In the genomic region with DNA sequence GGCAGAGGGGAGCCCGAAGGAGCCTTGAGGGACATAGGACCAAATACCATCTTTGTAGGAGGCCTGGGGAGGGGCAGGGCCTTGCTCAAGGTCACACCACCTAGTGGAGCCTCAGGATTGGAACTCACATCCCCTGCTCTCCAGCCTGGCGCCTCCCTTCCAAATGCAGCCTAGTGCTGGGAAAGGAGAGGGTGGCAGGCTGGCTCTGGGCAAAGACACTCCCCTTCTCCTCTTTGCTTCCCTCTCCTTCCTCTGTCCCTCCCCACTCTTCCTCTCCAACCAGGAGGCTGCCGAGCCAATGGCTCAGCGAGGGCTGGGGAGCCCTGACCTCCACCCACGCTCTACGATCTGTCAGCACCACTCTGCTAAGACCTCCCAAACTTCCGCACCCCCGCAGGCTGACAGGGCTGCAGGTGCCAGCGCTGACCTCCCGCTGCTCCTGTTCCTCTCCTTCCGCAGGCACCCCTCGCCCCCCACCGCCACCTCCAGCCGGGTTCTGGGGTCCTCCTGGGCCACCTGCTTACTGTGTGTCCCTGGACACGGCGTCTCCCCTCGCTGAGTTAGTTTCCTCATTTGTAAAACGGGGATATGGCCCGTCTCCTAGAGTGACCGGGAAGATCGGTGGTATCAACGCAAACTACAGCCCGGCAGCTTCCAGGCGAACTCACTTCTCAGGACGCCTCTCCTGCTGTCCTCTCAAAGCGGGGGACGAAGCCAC, we compare ENCODE assay signal across 1 cellular context.
TF ChIP-seq lines count a peak whose summit lies in the region.

No MANE protein-coding gene starts in this region.

TF ChIP-seq in HepG2, 621 proteins besides CTCF, POLR2A, EP300 and RAD21 (continued from another document):
- TF ChIP-seq REPIN1 (CRISPR knock-in tag; IDR thresholded peaks at IDR 0.05; ENCODE audit: borderline replicate concordance, low read depth) (peak; percentile 28; the same call in 1 of the 2 replicates), RCOR2 (CRISPR knock-in tag; IDR thresholded peaks at IDR 0.05) (no peak), ZNF607 (CRISPR knock-in tag; IDR thresholded peaks at IDR 0.05; ENCODE audit: borderline replicate concordance) (no peak), IRF2 (CRISPR knock-in tag; IDR thresholded peaks at IDR 0.05) (peak; percentile 26; the same call in 1 of the 2 replicates), ZNF839 (CRISPR knock-in tag; IDR thresholded peaks at IDR 0.05; ENCODE audit: borderline replicate concordance) (peak; percentile 43; the same call in 1 of the 2 replicates), GATAD1 (CRISPR knock-in tag; IDR thresholded peaks at IDR 0.05) (no peak), ZNF510 (CRISPR knock-in tag; IDR thresholded peaks at IDR 0.05; ENCODE audit: low read depth) (no peak), ZNF780A (CRISPR knock-in tag; IDR thresholded peaks at IDR 0.05) (no peak; the same call in 1 of the 2 replicates), RBM39 (IDR thresholded peaks at IDR 0.05; ENCODE audit: low read depth, low read length, poor library complexity, severe bottlenecking) (no peak), GZF1 (CRISPR knock-in tag; IDR thresholded peaks at IDR 0.05) (no peak), ZNF101 (CRISPR knock-in tag; IDR thresholded peaks at IDR 0.05; ENCODE audit: borderline replicate concordance, low read depth) (no peak), ZNF570 (CRISPR knock-in tag; IDR thresholded peaks at IDR 0.05; ENCODE audit: borderline replicate concordance) (no peak), ZNF878 (CRISPR knock-in tag; IDR thresholded peaks at IDR 0.05) (peak; percentile 10; the same call in 1 of the 2 replicates), HOXA5 (CRISPR knock-in tag; IDR thresholded peaks at IDR 0.05) (no peak), KLF12 (CRISPR knock-in tag; IDR thresholded peaks at IDR 0.05; ENCODE audit: borderline replicate concordance) (no peak), MEF2D (CRISPR knock-in tag; IDR thresholded peaks at IDR 0.05) (no peak), MBNL3 (CRISPR knock-in tag; conservative IDR thresholded peaks at IDR 0.05) (no peak), KDM5A (IDR thresholded peaks at IDR 0.05; ENCODE audit: borderline replicate concordance, low read length) (0 out of 2 replicates have a peak, but pooled peaks have one; percentile 20), ZNF235 (CRISPR knock-in tag; IDR thresholded peaks at IDR 0.05; ENCODE audit: borderline replicate concordance) (0 out of 2 replicates have a peak, but pooled peaks have one; percentile 60), ZNF670 (CRISPR knock-in tag; IDR thresholded peaks at IDR 0.05; ENCODE audit: borderline replicate concordance) (no peak)
- TF ChIP-seq, protein P1, sequence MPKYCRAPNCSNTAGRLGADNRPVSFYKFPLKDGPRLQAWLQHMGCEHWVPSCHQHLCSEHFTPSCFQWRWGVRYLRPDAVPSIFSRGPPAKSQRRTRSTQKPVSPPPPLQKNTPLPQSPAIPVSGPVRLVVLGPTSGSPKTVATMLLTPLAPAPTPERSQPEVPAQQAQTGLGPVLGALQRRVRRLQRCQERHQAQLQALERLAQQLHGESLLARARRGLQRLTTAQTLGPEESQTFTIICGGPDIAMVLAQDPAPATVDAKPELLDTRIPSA (CRISPR knock-in tag; IDR thresholded peaks at IDR 0.05; ENCODE audit: borderline replicate concordance): no peak
- TF ChIP-seq, protein P2, sequence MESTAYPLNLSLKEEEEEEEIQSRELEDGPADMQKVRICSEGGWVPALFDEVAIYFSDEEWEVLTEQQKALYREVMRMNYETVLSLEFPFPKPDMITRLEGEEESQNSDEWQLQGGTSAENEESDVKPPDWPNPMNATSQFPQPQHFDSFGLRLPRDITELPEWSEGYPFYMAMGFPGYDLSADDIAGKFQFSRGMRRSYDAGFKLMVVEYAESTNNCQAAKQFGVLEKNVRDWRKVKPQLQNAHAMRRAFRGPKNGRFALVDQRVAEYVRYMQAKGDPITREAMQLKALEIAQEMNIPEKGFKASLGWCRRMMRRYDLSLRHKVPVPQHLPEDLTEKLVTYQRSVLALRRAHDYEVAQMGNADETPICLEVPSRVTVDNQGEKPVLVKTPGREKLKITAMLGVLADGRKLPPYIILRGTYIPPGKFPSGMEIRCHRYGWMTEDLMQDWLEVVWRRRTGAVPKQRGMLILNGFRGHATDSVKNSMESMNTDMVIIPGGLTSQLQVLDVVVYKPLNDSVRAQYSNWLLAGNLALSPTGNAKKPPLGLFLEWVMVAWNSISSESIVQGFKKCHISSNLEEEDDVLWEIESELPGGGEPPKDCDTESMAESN (CRISPR knock-in tag; conservative IDR thresholded peaks at IDR 0.05): no peak
- TF ChIP-seq, protein P3, sequence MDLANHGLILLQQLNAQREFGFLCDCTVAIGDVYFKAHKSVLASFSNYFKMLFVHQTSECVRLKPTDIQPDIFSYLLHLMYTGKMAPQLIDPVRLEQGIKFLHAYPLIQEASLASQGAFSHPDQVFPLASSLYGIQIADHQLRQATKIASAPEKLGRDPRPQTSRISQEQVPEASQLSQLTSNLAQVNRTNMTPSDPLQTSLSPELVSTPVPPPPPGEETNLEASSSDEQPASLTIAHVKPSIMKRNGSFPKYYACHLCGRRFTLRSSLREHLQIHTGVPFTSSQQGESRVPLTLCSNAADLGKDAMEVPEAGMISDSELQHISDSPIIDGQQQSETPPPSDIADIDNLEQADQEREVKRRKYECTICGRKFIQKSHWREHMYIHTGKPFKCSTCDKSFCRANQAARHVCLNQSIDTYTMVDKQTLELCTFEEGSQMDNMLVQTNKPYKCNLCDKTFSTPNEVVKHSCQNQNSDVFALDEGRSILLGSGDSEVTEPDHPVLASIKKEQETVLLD (CRISPR knock-in tag; IDR thresholded peaks at IDR 0.05; ENCODE audit: low read depth): no peak
- TF ChIP-seq, protein P4, sequence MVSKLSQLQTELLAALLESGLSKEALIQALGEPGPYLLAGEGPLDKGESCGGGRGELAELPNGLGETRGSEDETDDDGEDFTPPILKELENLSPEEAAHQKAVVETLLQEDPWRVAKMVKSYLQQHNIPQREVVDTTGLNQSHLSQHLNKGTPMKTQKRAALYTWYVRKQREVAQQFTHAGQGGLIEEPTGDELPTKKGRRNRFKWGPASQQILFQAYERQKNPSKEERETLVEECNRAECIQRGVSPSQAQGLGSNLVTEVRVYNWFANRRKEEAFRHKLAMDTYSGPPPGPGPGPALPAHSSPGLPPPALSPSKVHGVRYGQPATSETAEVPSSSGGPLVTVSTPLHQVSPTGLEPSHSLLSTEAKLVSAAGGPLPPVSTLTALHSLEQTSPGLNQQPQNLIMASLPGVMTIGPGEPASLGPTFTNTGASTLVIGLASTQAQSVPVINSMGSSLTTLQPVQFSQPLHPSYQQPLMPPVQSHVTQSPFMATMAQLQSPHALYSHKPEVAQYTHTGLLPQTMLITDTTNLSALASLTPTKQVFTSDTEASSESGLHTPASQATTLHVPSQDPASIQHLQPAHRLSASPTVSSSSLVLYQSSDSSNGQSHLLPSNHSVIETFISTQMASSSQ (IDR thresholded peaks at IDR 0.05; ENCODE audit: low read depth): no peak
- TF ChIP-seq, protein P4 (CRISPR knock-in tag; IDR thresholded peaks at IDR 0.05; ENCODE audit: borderline replicate concordance): no peak; the same call in 1 of the 2 replicates
- TF ChIP-seq, protein P5, sequence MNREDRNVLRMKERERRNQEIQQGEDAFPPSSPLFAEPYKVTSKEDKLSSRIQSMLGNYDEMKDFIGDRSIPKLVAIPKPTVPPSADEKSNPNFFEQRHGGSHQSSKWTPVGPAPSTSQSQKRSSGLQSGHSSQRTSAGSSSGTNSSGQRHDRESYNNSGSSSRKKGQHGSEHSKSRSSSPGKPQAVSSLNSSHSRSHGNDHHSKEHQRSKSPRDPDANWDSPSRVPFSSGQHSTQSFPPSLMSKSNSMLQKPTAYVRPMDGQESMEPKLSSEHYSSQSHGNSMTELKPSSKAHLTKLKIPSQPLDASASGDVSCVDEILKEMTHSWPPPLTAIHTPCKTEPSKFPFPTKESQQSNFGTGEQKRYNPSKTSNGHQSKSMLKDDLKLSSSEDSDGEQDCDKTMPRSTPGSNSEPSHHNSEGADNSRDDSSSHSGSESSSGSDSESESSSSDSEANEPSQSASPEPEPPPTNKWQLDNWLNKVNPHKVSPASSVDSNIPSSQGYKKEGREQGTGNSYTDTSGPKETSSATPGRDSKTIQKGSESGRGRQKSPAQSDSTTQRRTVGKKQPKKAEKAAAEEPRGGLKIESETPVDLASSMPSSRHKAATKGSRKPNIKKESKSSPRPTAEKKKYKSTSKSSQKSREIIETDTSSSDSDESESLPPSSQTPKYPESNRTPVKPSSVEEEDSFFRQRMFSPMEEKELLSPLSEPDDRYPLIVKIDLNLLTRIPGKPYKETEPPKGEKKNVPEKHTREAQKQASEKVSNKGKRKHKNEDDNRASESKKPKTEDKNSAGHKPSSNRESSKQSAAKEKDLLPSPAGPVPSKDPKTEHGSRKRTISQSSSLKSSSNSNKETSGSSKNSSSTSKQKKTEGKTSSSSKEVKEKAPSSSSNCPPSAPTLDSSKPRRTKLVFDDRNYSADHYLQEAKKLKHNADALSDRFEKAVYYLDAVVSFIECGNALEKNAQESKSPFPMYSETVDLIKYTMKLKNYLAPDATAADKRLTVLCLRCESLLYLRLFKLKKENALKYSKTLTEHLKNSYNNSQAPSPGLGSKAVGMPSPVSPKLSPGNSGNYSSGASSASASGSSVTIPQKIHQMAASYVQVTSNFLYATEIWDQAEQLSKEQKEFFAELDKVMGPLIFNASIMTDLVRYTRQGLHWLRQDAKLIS (CRISPR knock-in tag; IDR thresholded peaks at IDR 0.05): no peak
- TF ChIP-seq, protein P6, sequence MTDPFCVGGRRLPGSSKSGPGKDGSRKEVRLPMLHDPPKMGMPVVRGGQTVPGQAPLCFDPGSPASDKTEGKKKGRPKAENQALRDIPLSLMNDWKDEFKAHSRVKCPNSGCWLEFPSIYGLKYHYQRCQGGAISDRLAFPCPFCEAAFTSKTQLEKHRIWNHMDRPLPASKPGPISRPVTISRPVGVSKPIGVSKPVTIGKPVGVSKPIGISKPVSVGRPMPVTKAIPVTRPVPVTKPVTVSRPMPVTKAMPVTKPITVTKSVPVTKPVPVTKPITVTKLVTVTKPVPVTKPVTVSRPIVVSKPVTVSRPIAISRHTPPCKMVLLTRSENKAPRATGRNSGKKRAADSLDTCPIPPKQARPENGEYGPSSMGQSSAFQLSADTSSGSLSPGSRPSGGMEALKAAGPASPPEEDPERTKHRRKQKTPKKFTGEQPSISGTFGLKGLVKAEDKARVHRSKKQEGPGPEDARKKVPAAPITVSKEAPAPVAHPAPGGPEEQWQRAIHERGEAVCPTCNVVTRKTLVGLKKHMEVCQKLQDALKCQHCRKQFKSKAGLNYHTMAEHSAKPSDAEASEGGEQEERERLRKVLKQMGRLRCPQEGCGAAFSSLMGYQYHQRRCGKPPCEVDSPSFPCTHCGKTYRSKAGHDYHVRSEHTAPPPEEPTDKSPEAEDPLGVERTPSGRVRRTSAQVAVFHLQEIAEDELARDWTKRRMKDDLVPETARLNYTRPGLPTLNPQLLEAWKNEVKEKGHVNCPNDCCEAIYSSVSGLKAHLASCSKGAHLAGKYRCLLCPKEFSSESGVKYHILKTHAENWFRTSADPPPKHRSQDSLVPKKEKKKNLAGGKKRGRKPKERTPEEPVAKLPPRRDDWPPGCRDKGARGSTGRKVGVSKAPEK (CRISPR knock-in tag; IDR thresholded peaks at IDR 0.05; ENCODE audit: borderline replicate concordance): no peak
- TF ChIP-seq, protein P7, sequence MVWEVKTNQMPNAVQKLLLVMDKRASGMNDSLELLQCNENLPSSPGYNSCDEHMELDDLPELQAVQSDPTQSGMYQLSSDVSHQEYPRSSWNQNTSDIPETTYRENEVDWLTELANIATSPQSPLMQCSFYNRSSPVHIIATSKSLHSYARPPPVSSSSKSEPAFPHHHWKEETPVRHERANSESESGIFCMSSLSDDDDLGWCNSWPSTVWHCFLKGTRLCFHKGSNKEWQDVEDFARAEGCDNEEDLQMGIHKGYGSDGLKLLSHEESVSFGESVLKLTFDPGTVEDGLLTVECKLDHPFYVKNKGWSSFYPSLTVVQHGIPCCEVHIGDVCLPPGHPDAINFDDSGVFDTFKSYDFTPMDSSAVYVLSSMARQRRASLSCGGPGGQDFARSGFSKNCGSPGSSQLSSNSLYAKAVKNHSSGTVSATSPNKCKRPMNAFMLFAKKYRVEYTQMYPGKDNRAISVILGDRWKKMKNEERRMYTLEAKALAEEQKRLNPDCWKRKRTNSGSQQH (CRISPR knock-in tag; IDR thresholded peaks at IDR 0.05; ENCODE audit: low read depth): no peak
- TF ChIP-seq, protein P8, sequence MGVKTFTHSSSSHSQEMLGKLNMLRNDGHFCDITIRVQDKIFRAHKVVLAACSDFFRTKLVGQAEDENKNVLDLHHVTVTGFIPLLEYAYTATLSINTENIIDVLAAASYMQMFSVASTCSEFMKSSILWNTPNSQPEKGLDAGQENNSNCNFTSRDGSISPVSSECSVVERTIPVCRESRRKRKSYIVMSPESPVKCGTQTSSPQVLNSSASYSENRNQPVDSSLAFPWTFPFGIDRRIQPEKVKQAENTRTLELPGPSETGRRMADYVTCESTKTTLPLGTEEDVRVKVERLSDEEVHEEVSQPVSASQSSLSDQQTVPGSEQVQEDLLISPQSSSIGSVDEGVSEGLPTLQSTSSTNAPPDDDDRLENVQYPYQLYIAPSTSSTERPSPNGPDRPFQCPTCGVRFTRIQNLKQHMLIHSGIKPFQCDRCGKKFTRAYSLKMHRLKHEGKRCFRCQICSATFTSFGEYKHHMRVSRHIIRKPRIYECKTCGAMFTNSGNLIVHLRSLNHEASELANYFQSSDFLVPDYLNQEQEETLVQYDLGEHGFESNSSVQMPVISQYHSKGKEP (CRISPR knock-in tag; IDR thresholded peaks at IDR 0.05): no peak
